2 cellular contexts compared by ENCODE assay signal in genomic region chr9:74500584-74500924, GRCh38.
TF ChIP-seq lines count a peak whose summit lies in the region.

No MANE protein-coding gene starts in this region.

TF ChIP-seq in SK-N-SH, 30 proteins besides CTCF, POLR2A, EP300 and RAD21 (continued from another document):
- TF ChIP-seq, protein P1, sequence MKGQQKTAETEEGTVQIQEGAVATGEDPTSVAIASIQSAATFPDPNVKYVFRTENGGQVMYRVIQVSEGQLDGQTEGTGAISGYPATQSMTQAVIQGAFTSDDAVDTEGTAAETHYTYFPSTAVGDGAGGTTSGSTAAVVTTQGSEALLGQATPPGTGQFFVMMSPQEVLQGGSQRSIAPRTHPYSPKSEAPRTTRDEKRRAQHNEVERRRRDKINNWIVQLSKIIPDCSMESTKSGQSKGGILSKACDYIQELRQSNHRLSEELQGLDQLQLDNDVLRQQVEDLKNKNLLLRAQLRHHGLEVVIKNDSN (IDR thresholded peaks at IDR 0.05; ENCODE audit: borderline replicate concordance, low read depth), result no peak
- TF ChIP-seq RXRA (IDR thresholded peaks at IDR 0.05; ENCODE audit: borderline replicate concordance, low read depth) (no peak), MXI1 (IDR thresholded peaks at IDR 0.05; ENCODE audit: low read depth, low read length) (no peak; the same call in 1 of the 2 replicates), FOXM1 (IDR thresholded peaks at IDR 0.05; ENCODE audit: low read depth) (no peak), POLR2AphosphoS5 (IDR thresholded peaks at IDR 0.05; ENCODE audit: low read depth, low read length) (no peak), RCOR1 (IDR thresholded peaks at IDR 0.05; ENCODE audit: low read length) (no peak), MEF2A (IDR thresholded peaks at IDR 0.05; ENCODE audit: borderline replicate concordance, low read depth) (no peak), NRF1 (IDR thresholded peaks at IDR 0.05; ENCODE audit: low read depth, low read length) (no peak), RFX5 (IDR thresholded peaks at IDR 0.05; ENCODE audit: low read length) (no peak), YY1 (IDR thresholded peaks at IDR 0.05; ENCODE audit: low read depth) (no peak), TAF1 (IDR thresholded peaks at IDR 0.05; ENCODE audit: borderline replicate concordance, low read depth, low read length) (no peak), SMC3 (IDR thresholded peaks at IDR 0.05; ENCODE audit: low read depth, low read length) (no peak), JUND (IDR thresholded peaks at IDR 0.05) (no peak), GABPA (IDR thresholded peaks at IDR 0.05; ENCODE audit: low read depth) (no peak)
- TF ChIP-seq, protein P2, sequence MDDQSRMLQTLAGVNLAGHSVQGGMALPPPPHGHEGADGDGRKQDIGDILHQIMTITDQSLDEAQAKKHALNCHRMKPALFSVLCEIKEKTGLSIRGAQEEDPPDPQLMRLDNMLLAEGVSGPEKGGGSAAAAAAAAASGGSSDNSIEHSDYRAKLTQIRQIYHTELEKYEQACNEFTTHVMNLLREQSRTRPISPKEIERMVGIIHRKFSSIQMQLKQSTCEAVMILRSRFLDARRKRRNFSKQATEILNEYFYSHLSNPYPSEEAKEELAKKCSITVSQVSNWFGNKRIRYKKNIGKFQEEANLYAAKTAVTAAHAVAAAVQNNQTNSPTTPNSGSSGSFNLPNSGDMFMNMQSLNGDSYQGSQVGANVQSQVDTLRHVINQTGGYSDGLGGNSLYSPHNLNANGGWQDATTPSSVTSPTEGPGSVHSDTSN (IDR thresholded peaks at IDR 0.05), result no peak
- TF ChIP-seq, protein P3, sequence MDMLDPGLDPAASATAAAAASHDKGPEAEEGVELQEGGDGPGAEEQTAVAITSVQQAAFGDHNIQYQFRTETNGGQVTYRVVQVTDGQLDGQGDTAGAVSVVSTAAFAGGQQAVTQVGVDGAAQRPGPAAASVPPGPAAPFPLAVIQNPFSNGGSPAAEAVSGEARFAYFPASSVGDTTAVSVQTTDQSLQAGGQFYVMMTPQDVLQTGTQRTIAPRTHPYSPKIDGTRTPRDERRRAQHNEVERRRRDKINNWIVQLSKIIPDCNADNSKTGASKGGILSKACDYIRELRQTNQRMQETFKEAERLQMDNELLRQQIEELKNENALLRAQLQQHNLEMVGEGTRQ (IDR thresholded peaks at IDR 0.05; ENCODE audit: borderline replicate concordance, low read depth, low read length), result no peak
- TF ChIP-seq, protein P4, sequence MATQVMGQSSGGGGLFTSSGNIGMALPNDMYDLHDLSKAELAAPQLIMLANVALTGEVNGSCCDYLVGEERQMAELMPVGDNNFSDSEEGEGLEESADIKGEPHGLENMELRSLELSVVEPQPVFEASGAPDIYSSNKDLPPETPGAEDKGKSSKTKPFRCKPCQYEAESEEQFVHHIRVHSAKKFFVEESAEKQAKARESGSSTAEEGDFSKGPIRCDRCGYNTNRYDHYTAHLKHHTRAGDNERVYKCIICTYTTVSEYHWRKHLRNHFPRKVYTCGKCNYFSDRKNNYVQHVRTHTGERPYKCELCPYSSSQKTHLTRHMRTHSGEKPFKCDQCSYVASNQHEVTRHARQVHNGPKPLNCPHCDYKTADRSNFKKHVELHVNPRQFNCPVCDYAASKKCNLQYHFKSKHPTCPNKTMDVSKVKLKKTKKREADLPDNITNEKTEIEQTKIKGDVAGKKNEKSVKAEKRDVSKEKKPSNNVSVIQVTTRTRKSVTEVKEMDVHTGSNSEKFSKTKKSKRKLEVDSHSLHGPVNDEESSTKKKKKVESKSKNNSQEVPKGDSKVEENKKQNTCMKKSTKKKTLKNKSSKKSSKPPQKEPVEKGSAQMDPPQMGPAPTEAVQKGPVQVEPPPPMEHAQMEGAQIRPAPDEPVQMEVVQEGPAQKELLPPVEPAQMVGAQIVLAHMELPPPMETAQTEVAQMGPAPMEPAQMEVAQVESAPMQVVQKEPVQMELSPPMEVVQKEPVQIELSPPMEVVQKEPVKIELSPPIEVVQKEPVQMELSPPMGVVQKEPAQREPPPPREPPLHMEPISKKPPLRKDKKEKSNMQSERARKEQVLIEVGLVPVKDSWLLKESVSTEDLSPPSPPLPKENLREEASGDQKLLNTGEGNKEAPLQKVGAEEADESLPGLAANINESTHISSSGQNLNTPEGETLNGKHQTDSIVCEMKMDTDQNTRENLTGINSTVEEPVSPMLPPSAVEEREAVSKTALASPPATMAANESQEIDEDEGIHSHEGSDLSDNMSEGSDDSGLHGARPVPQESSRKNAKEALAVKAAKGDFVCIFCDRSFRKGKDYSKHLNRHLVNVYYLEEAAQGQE (IDR thresholded peaks at IDR 0.05; ENCODE audit: low read depth, low read length), result no peak

TF ChIP-seq in SK-N-SH treated with all-trans-retinoic acid at 6 μM for 48 hours, 23 proteins besides CTCF, POLR2A, EP300 and RAD21 (continued from another document):
- no peak for TF ChIP-seq PATZ1 (CRISPR knock-in tag; IDR thresholded peaks at IDR 0.05; ENCODE audit: borderline replicate concordance)
- no peak for TF ChIP-seq BACH2 (CRISPR knock-in tag; IDR thresholded peaks at IDR 0.05; ENCODE audit: borderline replicate concordance)
- TF ChIP-seq ZNF565 (CRISPR knock-in tag; conservative IDR thresholded peaks at IDR 0.05; ENCODE audit: low read depth), result no peak
- no peak for TF ChIP-seq ZNF8 (CRISPR knock-in tag; IDR thresholded peaks at IDR 0.05)
- TF ChIP-seq ESRRG (CRISPR knock-in tag; IDR thresholded peaks at IDR 0.05), result no peak
- TF ChIP-seq RARB (CRISPR knock-in tag; IDR thresholded peaks at IDR 0.05), result no peak
TF ChIP-seq in SK-N-SH treated with all-trans-retinoic acid at 6 μM for 48 hours: peak in this region for 0.
